ENCODE assay signal across 1 cellular context in the genomic region with DNA sequence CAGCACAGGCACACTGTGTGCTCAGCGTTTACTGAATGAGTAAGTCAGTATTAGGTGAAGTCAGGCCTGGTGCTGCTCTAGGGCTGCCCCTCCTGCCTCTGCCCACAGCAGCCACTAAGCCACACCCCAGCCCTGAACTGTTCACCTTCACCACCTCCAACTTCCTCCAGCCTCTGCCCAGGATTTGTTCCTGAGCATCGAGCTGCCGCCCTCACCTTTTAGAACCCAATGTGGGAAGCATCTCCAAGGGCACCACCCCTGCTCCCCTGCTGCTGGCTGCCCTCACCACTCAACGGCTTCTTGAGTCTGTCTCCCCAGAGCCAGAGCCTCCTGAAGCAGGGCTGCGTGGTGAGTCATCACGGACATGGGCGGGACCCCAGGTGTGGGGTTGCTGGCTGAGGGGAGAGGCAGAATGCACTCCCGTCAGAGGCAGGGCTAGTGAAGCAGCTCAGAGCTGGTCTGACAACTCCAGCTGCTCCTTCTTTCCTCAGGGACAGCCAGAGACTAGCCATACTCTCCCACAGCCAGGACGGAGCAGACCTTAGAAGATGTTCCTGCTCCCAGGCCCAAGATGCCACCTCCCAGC.
TF ChIP-seq lines count a peak whose summit lies in the region.

No MANE protein-coding gene starts in this region.

TF ChIP-seq in HEK293, 187 proteins besides CTCF, POLR2A, EP300 and RAD21 (continued from another document and continues in another):
- TF ChIP-seq, protein P1, sequence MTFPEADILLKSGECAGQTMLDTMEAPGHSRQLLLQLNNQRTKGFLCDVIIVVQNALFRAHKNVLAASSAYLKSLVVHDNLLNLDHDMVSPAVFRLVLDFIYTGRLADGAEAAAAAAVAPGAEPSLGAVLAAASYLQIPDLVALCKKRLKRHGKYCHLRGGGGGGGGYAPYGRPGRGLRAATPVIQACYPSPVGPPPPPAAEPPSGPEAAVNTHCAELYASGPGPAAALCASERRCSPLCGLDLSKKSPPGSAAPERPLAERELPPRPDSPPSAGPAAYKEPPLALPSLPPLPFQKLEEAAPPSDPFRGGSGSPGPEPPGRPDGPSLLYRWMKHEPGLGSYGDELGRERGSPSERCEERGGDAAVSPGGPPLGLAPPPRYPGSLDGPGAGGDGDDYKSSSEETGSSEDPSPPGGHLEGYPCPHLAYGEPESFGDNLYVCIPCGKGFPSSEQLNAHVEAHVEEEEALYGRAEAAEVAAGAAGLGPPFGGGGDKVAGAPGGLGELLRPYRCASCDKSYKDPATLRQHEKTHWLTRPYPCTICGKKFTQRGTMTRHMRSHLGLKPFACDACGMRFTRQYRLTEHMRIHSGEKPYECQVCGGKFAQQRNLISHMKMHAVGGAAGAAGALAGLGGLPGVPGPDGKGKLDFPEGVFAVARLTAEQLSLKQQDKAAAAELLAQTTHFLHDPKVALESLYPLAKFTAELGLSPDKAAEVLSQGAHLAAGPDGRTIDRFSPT (tag by site-specific recombination; IDR thresholded peaks at IDR 0.05): peak; percentile 54; the same call in 1 of the 2 replicates
- TF ChIP-seq ZNF155 (tag by site-specific recombination; IDR thresholded peaks at IDR 0.05): no peak
- TF ChIP-seq MYNN (tag by site-specific recombination; IDR thresholded peaks at IDR 0.05; ENCODE audit: borderline replicate concordance): no peak
- no peak for TF ChIP-seq ZNF423 (tag by site-specific recombination; IDR thresholded peaks at IDR 0.05)
- TF ChIP-seq MZF1 (tag by site-specific recombination; IDR thresholded peaks at IDR 0.05; ENCODE audit: borderline replicate concordance): no peak
- no peak for TF ChIP-seq ZNF670 (tag by site-specific recombination; IDR thresholded peaks at IDR 0.05; ENCODE audit: low read depth)
- TF ChIP-seq, protein P2, sequence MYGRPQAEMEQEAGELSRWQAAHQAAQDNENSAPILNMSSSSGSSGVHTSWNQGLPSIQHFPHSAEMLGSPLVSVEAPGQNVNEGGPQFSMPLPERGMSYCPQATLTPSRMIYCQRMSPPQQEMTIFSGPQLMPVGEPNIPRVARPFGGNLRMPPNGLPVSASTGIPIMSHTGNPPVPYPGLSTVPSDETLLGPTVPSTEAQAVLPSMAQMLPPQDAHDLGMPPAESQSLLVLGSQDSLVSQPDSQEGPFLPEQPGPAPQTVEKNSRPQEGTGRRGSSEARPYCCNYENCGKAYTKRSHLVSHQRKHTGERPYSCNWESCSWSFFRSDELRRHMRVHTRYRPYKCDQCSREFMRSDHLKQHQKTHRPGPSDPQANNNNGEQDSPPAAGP (tag by site-specific recombination; IDR thresholded peaks at IDR 0.05): peak; percentile 87
- TF ChIP-seq ZNF394 (tag by site-specific recombination; IDR thresholded peaks at IDR 0.05; ENCODE audit: borderline replicate concordance): peak; percentile 93
- no peak for TF ChIP-seq ZNF221 (tag by site-specific recombination; IDR thresholded peaks at IDR 0.05; ENCODE audit: borderline replicate concordance)
- no peak for TF ChIP-seq PRDM1 (tag by site-specific recombination; IDR thresholded peaks at IDR 0.05)
- no peak for TF ChIP-seq ZNF571 (tag by site-specific recombination; IDR thresholded peaks at IDR 0.05)
- TF ChIP-seq ZNF530 (tag by site-specific recombination; IDR thresholded peaks at IDR 0.05; ENCODE audit: low read depth): no peak
- TF ChIP-seq ZNF280D (tag by site-specific recombination; IDR thresholded peaks at IDR 0.05): no peak
- TF ChIP-seq ZNF488 (tag by site-specific recombination; IDR thresholded peaks at IDR 0.05): no peak
- TF ChIP-seq RBAK (tag by site-specific recombination; IDR thresholded peaks at IDR 0.05): no peak
- TF ChIP-seq MEIS1 (CRISPR knock-in tag; IDR thresholded peaks at IDR 0.05; ENCODE audit: borderline replicate concordance): no peak
- no peak for TF ChIP-seq ZNF645 (tag by site-specific recombination; IDR thresholded peaks at IDR 0.05)
- no peak for TF ChIP-seq ZNF248 (tag by site-specific recombination; IDR thresholded peaks at IDR 0.05)
- TF ChIP-seq ZNF548 (tag by site-specific recombination; IDR thresholded peaks at IDR 0.05): no peak
- no peak for TF ChIP-seq ZNF302 (tag by site-specific recombination; IDR thresholded peaks at IDR 0.05; ENCODE audit: low read depth)
- no peak for TF ChIP-seq ZNF501 (tag by site-specific recombination; IDR thresholded peaks at IDR 0.05)
- TF ChIP-seq ZNF629 (tag by site-specific recombination; IDR thresholded peaks at IDR 0.05): 0 out of 2 replicates have a peak, but pooled peaks have one; percentile 36
- no peak for TF ChIP-seq ZNF701 (tag by site-specific recombination; IDR thresholded peaks at IDR 0.05)
- peak; percentile 93 for TF ChIP-seq KLF1 (tag by site-specific recombination; IDR thresholded peaks at IDR 0.05)
- no peak for TF ChIP-seq TSHZ1 (tag by site-specific recombination; IDR thresholded peaks at IDR 0.05; ENCODE audit: borderline replicate concordance)
- TF ChIP-seq, protein P3, sequence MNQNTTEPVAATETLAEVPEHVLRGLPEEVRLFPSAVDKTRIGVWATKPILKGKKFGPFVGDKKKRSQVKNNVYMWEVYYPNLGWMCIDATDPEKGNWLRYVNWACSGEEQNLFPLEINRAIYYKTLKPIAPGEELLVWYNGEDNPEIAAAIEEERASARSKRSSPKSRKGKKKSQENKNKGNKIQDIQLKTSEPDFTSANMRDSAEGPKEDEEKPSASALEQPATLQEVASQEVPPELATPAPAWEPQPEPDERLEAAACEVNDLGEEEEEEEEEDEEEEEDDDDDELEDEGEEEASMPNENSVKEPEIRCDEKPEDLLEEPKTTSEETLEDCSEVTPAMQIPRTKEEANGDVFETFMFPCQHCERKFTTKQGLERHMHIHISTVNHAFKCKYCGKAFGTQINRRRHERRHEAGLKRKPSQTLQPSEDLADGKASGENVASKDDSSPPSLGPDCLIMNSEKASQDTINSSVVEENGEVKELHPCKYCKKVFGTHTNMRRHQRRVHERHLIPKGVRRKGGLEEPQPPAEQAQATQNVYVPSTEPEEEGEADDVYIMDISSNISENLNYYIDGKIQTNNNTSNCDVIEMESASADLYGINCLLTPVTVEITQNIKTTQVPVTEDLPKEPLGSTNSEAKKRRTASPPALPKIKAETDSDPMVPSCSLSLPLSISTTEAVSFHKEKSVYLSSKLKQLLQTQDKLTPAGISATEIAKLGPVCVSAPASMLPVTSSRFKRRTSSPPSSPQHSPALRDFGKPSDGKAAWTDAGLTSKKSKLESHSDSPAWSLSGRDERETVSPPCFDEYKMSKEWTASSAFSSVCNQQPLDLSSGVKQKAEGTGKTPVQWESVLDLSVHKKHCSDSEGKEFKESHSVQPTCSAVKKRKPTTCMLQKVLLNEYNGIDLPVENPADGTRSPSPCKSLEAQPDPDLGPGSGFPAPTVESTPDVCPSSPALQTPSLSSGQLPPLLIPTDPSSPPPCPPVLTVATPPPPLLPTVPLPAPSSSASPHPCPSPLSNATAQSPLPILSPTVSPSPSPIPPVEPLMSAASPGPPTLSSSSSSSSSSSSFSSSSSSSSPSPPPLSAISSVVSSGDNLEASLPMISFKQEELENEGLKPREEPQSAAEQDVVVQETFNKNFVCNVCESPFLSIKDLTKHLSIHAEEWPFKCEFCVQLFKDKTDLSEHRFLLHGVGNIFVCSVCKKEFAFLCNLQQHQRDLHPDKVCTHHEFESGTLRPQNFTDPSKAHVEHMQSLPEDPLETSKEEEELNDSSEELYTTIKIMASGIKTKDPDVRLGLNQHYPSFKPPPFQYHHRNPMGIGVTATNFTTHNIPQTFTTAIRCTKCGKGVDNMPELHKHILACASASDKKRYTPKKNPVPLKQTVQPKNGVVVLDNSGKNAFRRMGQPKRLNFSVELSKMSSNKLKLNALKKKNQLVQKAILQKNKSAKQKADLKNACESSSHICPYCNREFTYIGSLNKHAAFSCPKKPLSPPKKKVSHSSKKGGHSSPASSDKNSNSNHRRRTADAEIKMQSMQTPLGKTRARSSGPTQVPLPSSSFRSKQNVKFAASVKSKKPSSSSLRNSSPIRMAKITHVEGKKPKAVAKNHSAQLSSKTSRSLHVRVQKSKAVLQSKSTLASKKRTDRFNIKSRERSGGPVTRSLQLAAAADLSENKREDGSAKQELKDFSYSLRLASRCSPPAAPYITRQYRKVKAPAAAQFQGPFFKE (tag by site-specific recombination; IDR thresholded peaks at IDR 0.05; ENCODE audit: borderline replicate concordance): no peak
- TF ChIP-seq HOXC10 (CRISPR knock-in tag; IDR thresholded peaks at IDR 0.05): no peak
- TF ChIP-seq, protein P4, sequence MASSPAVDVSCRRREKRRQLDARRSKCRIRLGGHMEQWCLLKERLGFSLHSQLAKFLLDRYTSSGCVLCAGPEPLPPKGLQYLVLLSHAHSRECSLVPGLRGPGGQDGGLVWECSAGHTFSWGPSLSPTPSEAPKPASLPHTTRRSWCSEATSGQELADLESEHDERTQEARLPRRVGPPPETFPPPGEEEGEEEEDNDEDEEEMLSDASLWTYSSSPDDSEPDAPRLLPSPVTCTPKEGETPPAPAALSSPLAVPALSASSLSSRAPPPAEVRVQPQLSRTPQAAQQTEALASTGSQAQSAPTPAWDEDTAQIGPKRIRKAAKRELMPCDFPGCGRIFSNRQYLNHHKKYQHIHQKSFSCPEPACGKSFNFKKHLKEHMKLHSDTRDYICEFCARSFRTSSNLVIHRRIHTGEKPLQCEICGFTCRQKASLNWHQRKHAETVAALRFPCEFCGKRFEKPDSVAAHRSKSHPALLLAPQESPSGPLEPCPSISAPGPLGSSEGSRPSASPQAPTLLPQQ (tag by site-specific recombination; IDR thresholded peaks at IDR 0.05): peak; percentile 27; the same call in 1 of the 2 replicates
- TF ChIP-seq ZFP69B (tag by site-specific recombination; IDR thresholded peaks at IDR 0.05): no peak
- TF ChIP-seq, protein P5, sequence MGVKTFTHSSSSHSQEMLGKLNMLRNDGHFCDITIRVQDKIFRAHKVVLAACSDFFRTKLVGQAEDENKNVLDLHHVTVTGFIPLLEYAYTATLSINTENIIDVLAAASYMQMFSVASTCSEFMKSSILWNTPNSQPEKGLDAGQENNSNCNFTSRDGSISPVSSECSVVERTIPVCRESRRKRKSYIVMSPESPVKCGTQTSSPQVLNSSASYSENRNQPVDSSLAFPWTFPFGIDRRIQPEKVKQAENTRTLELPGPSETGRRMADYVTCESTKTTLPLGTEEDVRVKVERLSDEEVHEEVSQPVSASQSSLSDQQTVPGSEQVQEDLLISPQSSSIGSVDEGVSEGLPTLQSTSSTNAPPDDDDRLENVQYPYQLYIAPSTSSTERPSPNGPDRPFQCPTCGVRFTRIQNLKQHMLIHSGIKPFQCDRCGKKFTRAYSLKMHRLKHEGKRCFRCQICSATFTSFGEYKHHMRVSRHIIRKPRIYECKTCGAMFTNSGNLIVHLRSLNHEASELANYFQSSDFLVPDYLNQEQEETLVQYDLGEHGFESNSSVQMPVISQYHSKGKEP (tag by site-specific recombination; IDR thresholded peaks at IDR 0.05): no peak
- no peak for TF ChIP-seq HOXA7 (CRISPR knock-in tag; IDR thresholded peaks at IDR 0.05; ENCODE audit: borderline replicate concordance)
